ENCODE assay signal across 8 cellular contexts in the genomic region with DNA sequence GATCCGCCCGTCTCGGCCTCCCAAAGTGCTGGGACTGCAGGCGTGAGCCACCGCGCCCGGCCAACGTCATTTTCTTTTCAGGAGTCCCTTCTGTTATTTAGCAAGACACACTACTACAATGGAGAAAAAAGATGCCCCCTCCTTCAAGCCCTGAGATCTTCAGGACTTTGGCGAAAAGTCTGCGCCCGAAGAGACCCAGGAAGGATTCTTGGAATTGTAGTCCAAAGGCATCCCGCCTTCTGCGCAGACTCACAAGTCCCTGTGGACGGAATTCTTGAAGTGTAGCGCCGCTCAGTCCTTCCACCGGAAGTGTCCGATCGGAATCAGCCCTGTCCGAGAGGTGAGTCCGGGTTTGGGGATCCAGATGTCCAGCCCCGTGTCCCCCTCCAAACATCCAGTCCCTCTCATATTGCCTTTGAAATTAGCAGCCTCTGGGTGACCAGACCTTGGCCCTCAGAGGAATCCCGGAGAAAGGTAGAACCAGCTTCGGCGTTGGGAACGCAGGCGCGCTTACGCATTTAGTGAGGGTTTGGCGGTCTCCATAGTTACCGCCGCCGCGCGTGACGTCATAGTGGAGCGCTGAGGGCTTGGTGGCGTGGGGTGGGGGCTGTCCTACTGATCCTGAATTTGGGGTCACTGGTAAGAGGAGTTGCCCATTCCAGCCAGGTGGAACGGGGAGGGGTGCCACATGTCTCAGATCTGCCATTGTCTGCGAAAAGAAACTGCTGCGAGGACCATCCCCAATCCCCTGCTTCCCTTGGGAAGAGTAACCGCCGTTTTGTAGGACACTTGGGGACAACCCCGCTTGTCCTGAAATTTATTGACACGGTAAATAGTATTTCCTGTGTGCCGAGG. TPM values are rescaled to one million over a fixed set of nuclear protein-coding genes. Genes with fewer than 3 reads are reported as not detected.
A peak's percentile ranks its signal among the peaks of the same experiment; 100 is the strongest.
DNase-seq lines count a peak whose midpoint lies in the region; ATAC-seq and TF ChIP-seq lines count a peak whose summit lies in the region.

No MANE protein-coding gene starts in this region.

- peak; percentile 98 for DNase-seq in Caki2 (ENCODE audit: low read depth)
- peak; percentile 85 for DNase-seq in NT2/D1 (ENCODE audit: low read depth, low spot score)
- peak; percentile 97 for DNase-seq in activated CD8-positive, alpha-beta memory T cell treated with anti-CD3 and anti-CD28 coated beads, Interleukin-2, amount 50 U/mL, for 48 hours
- peak; percentile 90 for DNase-seq in endothelial cell (ENCODE audit: low spot score)
- DNase-seq in stimulated activated CD8-positive, alpha-beta memory T cell treated with anti-CD3 and anti-CD28 coated beads, Interleukin-15, amount 100 ng/mL, for 1 hour (ENCODE audit: low read depth): peak; percentile 88

- H3K27ac Mint-ChIP-seq in endothelial cell (ENCODE audit: unreplicated experiment): peak overlapping the region; percentile 97

- H3K9ac ChIP-seq in HUES6 (ENCODE audit: low read length) (peak overlapping the region; percentile 84), NT2/D1 (ENCODE audit: insufficient read length, low read depth) (peak overlapping the region; percentile 88)

- peaks cover 16% of the 10 kb centered on the region for H3K4me1 Mint-ChIP-seq in endothelial cell (ENCODE audit: unreplicated experiment)

- peak overlapping the region; percentile 96 for H3K4me3 ChIP-seq in HUES6 (ENCODE audit: low read depth, low read length)
- peak overlapping the region; percentile 75 for H3K4me3 ChIP-seq in NT2/D1 (ENCODE audit: insufficient read length, low read depth)
- peak overlapping the region; percentile 75 for H3K4me3 ChIP-seq in mesodermal cell (ENCODE audit: extremely low read depth, insufficient read depth, low read length, poor library complexity, severe bottlenecking)

- H3K27ac ChIP-seq in HUES6 (ENCODE audit: low read depth, low read length) (peak overlapping the region; percentile 80), mesodermal cell (ENCODE audit: low read depth, low read length, severe bottlenecking) (peak overlapping the region; percentile 96)

- in situ Hi-C loops in Caki2 (cut with HindIII; ENCODE audit: low pct_unique_long_range_greater_than_20kb, low sequenced_read_pairs): no loop called here

- no peaks in the 10 kb centered on the region for H3K36me3 Mint-ChIP-seq in endothelial cell (ENCODE audit: low read depth, unreplicated experiment)

- peaks cover 4% of the 10 kb centered on the region for H3K27me3 Mint-ChIP-seq in endothelial cell (ENCODE audit: unreplicated experiment)

- peaks cover 13% of the 10 kb centered on the region for H3K36me3 ChIP-seq in HUES6 (ENCODE audit: control insufficient read depth, insufficient read depth, low read length)
- peaks cover 7% of the 10 kb centered on the region for H3K36me3 ChIP-seq in NT2/D1 (ENCODE audit: insufficient read depth, insufficient read length, low read length)
- H3K36me3 ChIP-seq in mesodermal cell (ENCODE audit: control insufficient read depth, insufficient read depth, low read length): no peaks in the 10 kb centered on the region

- ATAC-seq in GM21447 (IDR thresholded peaks at IDR 0.05; ENCODE audit: unreplicated experiment): peak; percentile 70

- H3K4me3 Mint-ChIP-seq in endothelial cell (ENCODE audit: unreplicated experiment): peak overlapping the region; percentile 95

- 0% methylated on average over 28 to 40 of the region's 46 CpGs for WGBS in mesodermal cell (ENCODE audit: insufficient coverage in 2 of 2), 2 experiments

- no peaks in the 10 kb centered on the region for H3K9me3 ChIP-seq in HUES6 (ENCODE audit: control insufficient read depth, insufficient read depth, low read depth, low read length)
- no peaks in the 10 kb centered on the region for H3K9me3 ChIP-seq in NT2/D1 (ENCODE audit: insufficient read depth, low read length)
- no peaks in the 10 kb centered on the region for H3K9me3 ChIP-seq in mesodermal cell (ENCODE audit: control insufficient read depth, low read length)

- TF ChIP-seq CTCF in endothelial cell (IDR thresholded peaks at IDR 0.05; ENCODE audit: unreplicated experiment): no peak

- H3K9me3 Mint-ChIP-seq in endothelial cell (ENCODE audit: unreplicated experiment): no peaks in the 10 kb centered on the region

- H3K27me3 ChIP-seq in HUES6 (ENCODE audit: control insufficient read depth, insufficient read depth, low read length) (0 out of 2 replicates have a peak, but pooled peaks cover 4% of the 10 kb centered on the region), NT2/D1 (ENCODE audit: insufficient read depth, insufficient read length) (no peaks in the 10 kb centered on the region)

- H3K4me1 ChIP-seq in HUES6 (ENCODE audit: control insufficient read depth, insufficient read depth, low read length): no peaks in the 10 kb centered on the region
- no peaks in the 10 kb centered on the region for H3K4me1 ChIP-seq in NT2/D1 (ENCODE audit: insufficient read depth, insufficient read length)
- no peaks in the 10 kb centered on the region for H3K4me1 ChIP-seq in mesodermal cell (ENCODE audit: control insufficient read depth, insufficient read depth, low read length, poor library complexity, severe bottlenecking)

RNA-seq across cellular contexts. Expression of a gene that starts 0.5 kb away (rescaled TPM):
- 2.1 and 2.4 TPM in 2 replicates for total RNA-seq in Caki2 (2014; rRNA removed; shearing (Covaris generic); ENCODE audit: low replicate concordance)
- 1.4 TPM for total RNA-seq in endothelial cell (ENCODE audit: unreplicated experiment)
- polyA plus RNA-seq in mesodermal cell (2013, experiment 1 of 2): 0.77 TPM
- 0.76 TPM for polyA plus RNA-seq in mesodermal cell (2013, experiment 2 of 2)

RNA-seq across cellular contexts. Expression of a gene that starts 43.6 kb away (rescaled TPM):
- 0.88 and 4.8 TPM in 2 replicates for total RNA-seq in Caki2 (2014; rRNA removed; shearing (Covaris generic); ENCODE audit: low replicate concordance)
- 6.5 TPM for total RNA-seq in endothelial cell (ENCODE audit: unreplicated experiment)
- polyA plus RNA-seq in mesodermal cell (2013, experiment 1 of 2): 1.3 TPM
- 1.7 TPM for polyA plus RNA-seq in mesodermal cell (2013, experiment 2 of 2)

Comparison
In these comparisons a context has a peak if more than half of its experiments do, and no peak if none do; other contexts are left out.
1. Peak in every context shown above with its lines: DNase-seq, ATAC-seq, H3K4me3 ChIP-seq and H3K27ac ChIP-seq.